In genomic region chr3:16864610-16865313, GRCh38 we compare ENCODE assay signal across 15 cellular contexts. TPM values are rescaled to one million over a fixed set of nuclear protein-coding genes. Genes with fewer than 3 reads are reported as not detected.
DNase-seq lines count a peak whose midpoint lies in the region; ATAC-seq, FAIRE-seq and TF ChIP-seq lines count a peak whose summit lies in the region.
"Had no signal": no experiment of that assay in that cellular context is flagged by ENCODE, and none has a peak within 500 bp of the region (broad histone marks: within the 10 kb centered on the region; RNA-seq: fewer than 3 reads in every experiment).

No MANE protein-coding gene starts in this region.

- TF ChIP-seq CTCF in epithelial cell of esophagus (IDR thresholded peaks at IDR 0.05; ENCODE audit: insufficient read depth, low read depth, low read length, missing control alignments) (no peak), omental fat pad (IDR thresholded peaks at IDR 0.05) (no peak)

- ATAC-seq in omental fat pad (ENCODE audit: low FRiP score): peak; percentile 44
- ATAC-seq in GM21367 (IDR thresholded peaks at IDR 0.05; ENCODE audit: unreplicated experiment): no peak
- ATAC-seq: psoas muscle had no signal

- no peak overlapping the region for H3K4me3 ChIP-seq in epithelial cell of esophagus (ENCODE audit: low read length)
- H3K4me3 ChIP-seq: psoas muscle had no signal

- DNase-seq in Caki2 (ENCODE audit: low read depth): peak; percentile 36
- DNase-seq in RCC 7860 (ENCODE audit: low spot score): peak; percentile 52
- DNase-seq in epithelial cell of esophagus (ENCODE audit: low read depth): peak; percentile 22
- DNase-seq in omental fat pad (ENCODE audit: low spot score): no peak
- no peak for DNase-seq in CD1c-positive myeloid dendritic cell (ENCODE audit: extremely low spot score)
- DNase-seq in effector CD8-positive, alpha-beta T cell (lab: John Stamatoyannopoulos, UW): no peak
- no peak for DNase-seq in medulla oblongata (ENCODE audit: extremely low spot score)
- DNase-seq: activated CD4-positive, alpha-beta T cell treated with anti-CD3 and anti-CD28 coated beads for 1 hour; activated T-cell treated with anti-CD3 and anti-CD28 coated beads, Interleukin-2, amount 50 U/mL, for 24 hours; CD4-positive, CD25-positive, alpha-beta regulatory T cell; Karpas-422; psoas muscle; stimulated activated CD4-positive, alpha-beta T cell treated with anti-CD3 and anti-CD28 coated beads, Interleukin-4, amount 100 ng/mL, for 4 hours; stimulated activated naive CD4-positive, alpha-beta T cell had no signal

- peak; percentile 90 for FAIRE-seq in RCC 7860 (lab: Jason Lieb, UNC)

- in situ Hi-C loops in Caki2 (cut with HindIII; ENCODE audit: low pct_unique_long_range_greater_than_20kb, low sequenced_read_pairs): no loop called here

RNA-seq across cellular contexts. Expression of gene PLCL2, which starts 20.0 kb away (rescaled TPM):
- 1.0 and 1.1 TPM in 2 replicates for total RNA-seq in Caki2 (2014; rRNA removed; shearing (Covaris generic); ENCODE audit: low replicate concordance)
- 10 to 100 TPM; 10.8 to 28.5 (median 16.3) TPM for total RNA-seq in omental fat pad

Comparison
In these comparisons a context has a peak if more than half of its experiments do, and no peak if none do; other contexts are left out.
1. DNase-seq: peak in Caki2 (single experiment), RCC 7860 (single experiment) and epithelial cell of esophagus (single experiment); none in omental fat pad (single experiment), CD1c-positive myeloid dendritic cell (single experiment), effector CD8-positive, alpha-beta T cell (single experiment) and medulla oblongata (single experiment).